13 cellular contexts compared by ENCODE assay signal in the genomic region with DNA sequence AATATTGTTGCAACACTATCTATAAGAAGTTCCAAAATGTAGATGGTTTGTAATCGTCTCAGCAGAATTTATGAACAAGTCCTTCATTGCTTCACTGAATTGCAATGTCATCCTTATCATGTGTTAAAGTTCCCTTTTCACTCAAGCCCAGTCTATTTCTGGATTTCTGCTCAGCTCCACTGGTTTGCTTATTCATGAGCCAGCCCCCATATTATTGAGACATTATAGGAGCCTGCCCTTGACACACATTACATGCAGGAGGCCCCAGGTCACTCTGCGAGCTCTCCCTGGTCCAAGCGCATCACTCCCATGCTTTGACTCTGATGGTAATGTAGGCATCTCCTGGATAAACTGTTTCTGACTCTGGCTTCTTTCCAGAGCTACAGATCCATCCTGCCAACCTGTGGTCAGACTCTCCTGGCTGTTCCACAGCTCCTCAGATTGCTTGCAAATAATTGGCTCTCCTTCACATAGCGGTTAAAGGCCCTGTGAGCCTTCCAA. TPM values are rescaled to one million over a fixed set of nuclear protein-coding genes. Genes with fewer than 3 reads are reported as not detected.
DNase-seq lines count a peak whose midpoint lies in the region; ATAC-seq and TF ChIP-seq lines count a peak whose summit lies in the region.
"Had no signal": no experiment of that assay in that cellular context is flagged by ENCODE, and none has a peak within 500 bp of the region (broad histone marks: within the 10 kb centered on the region; RNA-seq: fewer than 3 reads in every experiment).

No MANE protein-coding gene starts in this region.

- peak overlapping the region; percentile 14 for H3K4me3 ChIP-seq in DOHH2 (ENCODE audit: low read length)
- H3K4me3 ChIP-seq in cardiac fibroblast (replicated peaks in 1 of 2; ENCODE audit: low read depth in 2 of 2, low read length in 2 of 2), result no peak overlapping the region
- H3K4me3 ChIP-seq in PC-3 (ENCODE audit: low read length), result no peak overlapping the region
- H3K4me3 ChIP-seq: sigmoid colon had no signal

- H3K27ac ChIP-seq in DOHH2 (ENCODE audit: low read depth, low read length), result no peak overlapping the region
- H3K27ac ChIP-seq in PC-3 (ENCODE audit: low read length), result no peak overlapping the region
- H3K27ac ChIP-seq: sigmoid colon had no signal

- H3K36me3 ChIP-seq in DOHH2 (ENCODE audit: control insufficient read depth, low read length) (no peaks in the 10 kb centered on the region), PC-3 (ENCODE audit: low read depth, low read length) (no peaks in the 10 kb centered on the region)
- H3K36me3 ChIP-seq: sigmoid colon had no signal

- H3K9me3 ChIP-seq in DOHH2 (ENCODE audit: control insufficient read depth, insufficient read depth, low read length) (no peaks in the 10 kb centered on the region), PC-3 (ENCODE audit: low read length) (no peaks in the 10 kb centered on the region)
- H3K9me3 ChIP-seq: sigmoid colon had no signal

- no peak overlapping the region for H2AFZ ChIP-seq in PC-3 (ENCODE audit: low read length)

- CTCF ChIA-PET in PC-3 (lab: Charles Lee), result no interaction called here

- H3K4me1 ChIP-seq in DOHH2 (ENCODE audit: control insufficient read depth, low read length), result peaks cover 46% of the 10 kb centered on the region
- H3K4me1 ChIP-seq in PC-3 (ENCODE audit: insufficient read depth, low read length), result peaks cover 12% of the 10 kb centered on the region

- H3F3A ChIP-seq in DOHH2 (ENCODE audit: control insufficient read depth, insufficient read depth) (no peaks in the 10 kb centered on the region), PC-3 (ENCODE audit: low read length, unreplicated experiment) (no peaks in the 10 kb centered on the region)

- TF ChIP-seq CTCF in DOHH2 (IDR thresholded peaks at IDR 0.05; ENCODE audit: low read depth, low read length, poor library complexity, severe bottlenecking) (no peak), cardiac fibroblast (IDR thresholded peaks at IDR 0.05; ENCODE audit: low read depth, low read length) (no peak), PC-3 (conservative IDR thresholded peaks at IDR 0.05; ENCODE audit: low read depth, low read length) (no peak)

- POLR2A ChIA-PET in PC-3 (lab: Charles Lee; ENCODE audit: unreplicated experiment), result no interaction called here

- H3K27me3 ChIP-seq in DOHH2 (ENCODE audit: control insufficient read depth, low read length), result no peaks in the 10 kb centered on the region
- H3K27me3 ChIP-seq in PC-3 (ENCODE audit: low read length), result no peaks in the 10 kb centered on the region
- H3K27me3 ChIP-seq: sigmoid colon had no signal

- H4K20me1 ChIP-seq in DOHH2 (ENCODE audit: control insufficient read depth, insufficient read depth, low read depth, low read length), result no peaks in the 10 kb centered on the region
- H4K20me1 ChIP-seq in PC-3 (ENCODE audit: low read length), result no peaks in the 10 kb centered on the region

- H3K4me2 ChIP-seq in DOHH2 (ENCODE audit: low read length), result peak overlapping the region; percentile 48
- no peak overlapping the region for H3K4me2 ChIP-seq in PC-3 (ENCODE audit: low read length)

- H3K9ac ChIP-seq in PC-3 (ENCODE audit: low read length), result no peak overlapping the region

- DNase-seq in NCI-H446 treated with DMSO at 0.1 percent for 48 hours (lab: John Stamatoyannopoulos, UW) (peak; percentile 49), cardiac fibroblast (ENCODE audit: low read depth in 2 of 2) (peak; percentile 15 to 54), myocyte (ENCODE audit: low read depth) (peak; percentile 40), PC-3 (no peak), hippocampal formation (lab: John Stamatoyannopoulos, UW) (no peak), inferior parietal cortex (ENCODE audit: extremely low spot score) (no peak)
- DNase-seq: activated CD8-positive, alpha-beta T cell treated with anti-CD3 and anti-CD28 coated beads, Interleukin-2, amount 10 ng/mL, durations not matched to agents 7 days and 5 days; H7; hypothalamus; NCI-H510A; sigmoid colon had no signal

- BruUV-seq in PC-3 (replicated peaks; lab: Mats Ljungman, UMichigan), result no TSS peak

- ATAC-seq in PC-3, result no peak
- ATAC-seq in HG03521 (IDR thresholded peaks at IDR 0.05; ENCODE audit: unreplicated experiment), result no peak
- ATAC-seq: activated CD8-positive, alpha-beta T cell treated with anti-CD3 and anti-CD28 coated beads, Interleukin-2, amount 10 ng/mL, durations not matched to agents 7 days and 5 days had no signal

- H3K79me2 ChIP-seq in DOHH2 (ENCODE audit: control insufficient read depth, low read length) (no peaks in the 10 kb centered on the region), PC-3 (ENCODE audit: low read length) (peaks cover 11% of the 10 kb centered on the region)

- H3K9me2 ChIP-seq in DOHH2 (replicated peaks; ENCODE audit: control insufficient read depth, low read length) (no peaks in the 10 kb centered on the region), PC-3 (replicated peaks; ENCODE audit: low read length) (no peaks in the 10 kb centered on the region)

- intact Hi-C loops in PC-3 (cut with micrococcal nuclease), result no loop called here

RNA-seq across cellular contexts. Expression of gene ABTB1, which starts 56.9 kb away (rescaled TPM):
- total RNA-seq in myocyte (3.6 and 6.0 TPM in 2 replicates), PC-3 (2014; rRNA removed) (3.6 and 8.4 TPM in 2 replicates)
- 33.3 TPM for polyA plus RNA-seq in myocyte (2012)

Comparison
In these comparisons a context has a peak if more than half of its experiments do, and no peak if none do; other contexts are left out.
1. DNase-seq: peak in NCI-H446 treated with DMSO at 0.1 percent for 48 hours (single experiment), cardiac fibroblast (2 of 2) and myocyte (single experiment); none in PC-3 (single experiment), hippocampal formation (0 of 2) and inferior parietal cortex (single experiment).